1 cellular context compared by ENCODE assay signal in the genomic region with DNA sequence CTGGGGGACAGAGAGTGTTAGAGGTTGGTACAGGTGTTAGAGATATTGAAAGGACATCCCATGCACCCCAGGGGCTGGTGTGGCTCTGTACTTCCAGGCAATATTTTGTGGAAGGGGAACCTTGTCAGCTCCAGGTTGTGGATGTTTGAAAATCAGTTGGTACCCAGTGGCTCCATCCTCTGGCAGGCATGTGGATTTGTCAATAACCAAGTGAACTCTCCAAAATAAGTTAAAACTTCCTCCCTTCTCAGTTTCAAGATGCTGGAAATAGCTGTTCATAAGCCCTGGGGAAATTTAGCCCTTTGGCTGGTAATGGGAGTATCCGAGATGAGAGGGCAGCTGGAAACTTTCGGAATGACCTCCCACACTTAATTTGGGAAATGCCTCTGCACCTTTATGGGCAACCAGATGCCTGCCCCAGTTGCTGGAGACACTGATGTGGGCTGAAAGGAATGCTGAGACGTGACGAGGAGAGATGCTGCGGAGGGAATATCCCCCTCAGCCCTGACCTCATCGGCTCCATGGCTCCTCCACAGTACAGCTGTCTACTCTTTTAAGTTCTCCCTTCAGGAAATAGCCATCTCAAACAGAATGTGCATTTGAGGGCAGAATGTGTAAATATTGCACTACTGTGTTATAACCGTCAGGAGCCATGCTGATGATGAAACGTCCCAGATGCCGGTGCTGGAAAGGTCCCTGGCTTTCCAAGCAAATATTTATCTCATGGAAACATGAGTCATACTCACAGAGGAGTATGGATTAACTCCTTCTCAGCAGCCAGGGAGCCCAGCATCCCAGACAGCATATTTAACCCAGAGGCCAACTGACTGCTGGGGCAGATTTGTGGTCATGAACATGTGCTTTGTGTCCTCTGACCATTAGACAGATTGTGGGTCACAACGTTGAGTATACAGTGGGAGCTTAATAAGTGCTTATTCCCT.
TF ChIP-seq lines count a peak whose summit lies in the region.

No MANE protein-coding gene starts in this region.

TF ChIP-seq in HepG2, 621 proteins besides CTCF, POLR2A, EP300 and RAD21 (continues in another document):
- TF ChIP-seq HHEX (CRISPR knock-in tag; IDR thresholded peaks at IDR 0.05) = peak; percentile 46; the same call in 1 of the 2 replicates
- TF ChIP-seq GABPA (IDR thresholded peaks at IDR 0.05; ENCODE audit: low read depth, low read length) = no peak
- TF ChIP-seq GABPA (CRISPR knock-in tag; IDR thresholded peaks at IDR 0.05; ENCODE audit: low read depth) = peak; percentile 58; the same call in 1 of the 2 replicates
- TF ChIP-seq ZNF44 (CRISPR knock-in tag; IDR thresholded peaks at IDR 0.05) = no peak
- TF ChIP-seq ZNF101 (CRISPR knock-in tag; IDR thresholded peaks at IDR 0.05; ENCODE audit: borderline replicate concordance, low read depth) = no peak
- TF ChIP-seq ERF (CRISPR knock-in tag; IDR thresholded peaks at IDR 0.05) = peak; percentile 97
- TF ChIP-seq, protein P1, sequence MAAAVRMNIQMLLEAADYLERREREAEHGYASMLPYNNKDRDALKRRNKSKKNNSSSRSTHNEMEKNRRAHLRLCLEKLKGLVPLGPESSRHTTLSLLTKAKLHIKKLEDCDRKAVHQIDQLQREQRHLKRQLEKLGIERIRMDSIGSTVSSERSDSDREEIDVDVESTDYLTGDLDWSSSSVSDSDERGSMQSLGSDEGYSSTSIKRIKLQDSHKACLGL (CRISPR knock-in tag; IDR thresholded peaks at IDR 0.05) = no peak
- TF ChIP-seq, protein P2, sequence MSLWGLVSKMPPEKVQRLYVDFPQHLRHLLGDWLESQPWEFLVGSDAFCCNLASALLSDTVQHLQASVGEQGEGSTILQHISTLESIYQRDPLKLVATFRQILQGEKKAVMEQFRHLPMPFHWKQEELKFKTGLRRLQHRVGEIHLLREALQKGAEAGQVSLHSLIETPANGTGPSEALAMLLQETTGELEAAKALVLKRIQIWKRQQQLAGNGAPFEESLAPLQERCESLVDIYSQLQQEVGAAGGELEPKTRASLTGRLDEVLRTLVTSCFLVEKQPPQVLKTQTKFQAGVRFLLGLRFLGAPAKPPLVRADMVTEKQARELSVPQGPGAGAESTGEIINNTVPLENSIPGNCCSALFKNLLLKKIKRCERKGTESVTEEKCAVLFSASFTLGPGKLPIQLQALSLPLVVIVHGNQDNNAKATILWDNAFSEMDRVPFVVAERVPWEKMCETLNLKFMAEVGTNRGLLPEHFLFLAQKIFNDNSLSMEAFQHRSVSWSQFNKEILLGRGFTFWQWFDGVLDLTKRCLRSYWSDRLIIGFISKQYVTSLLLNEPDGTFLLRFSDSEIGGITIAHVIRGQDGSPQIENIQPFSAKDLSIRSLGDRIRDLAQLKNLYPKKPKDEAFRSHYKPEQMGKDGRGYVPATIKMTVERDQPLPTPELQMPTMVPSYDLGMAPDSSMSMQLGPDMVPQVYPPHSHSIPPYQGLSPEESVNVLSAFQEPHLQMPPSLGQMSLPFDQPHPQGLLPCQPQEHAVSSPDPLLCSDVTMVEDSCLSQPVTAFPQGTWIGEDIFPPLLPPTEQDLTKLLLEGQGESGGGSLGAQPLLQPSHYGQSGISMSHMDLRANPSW (CRISPR knock-in tag; IDR thresholded peaks at IDR 0.05; ENCODE audit: borderline replicate concordance) = peak; percentile 96; the same call in 1 of the 2 replicates
- TF ChIP-seq, protein P3, sequence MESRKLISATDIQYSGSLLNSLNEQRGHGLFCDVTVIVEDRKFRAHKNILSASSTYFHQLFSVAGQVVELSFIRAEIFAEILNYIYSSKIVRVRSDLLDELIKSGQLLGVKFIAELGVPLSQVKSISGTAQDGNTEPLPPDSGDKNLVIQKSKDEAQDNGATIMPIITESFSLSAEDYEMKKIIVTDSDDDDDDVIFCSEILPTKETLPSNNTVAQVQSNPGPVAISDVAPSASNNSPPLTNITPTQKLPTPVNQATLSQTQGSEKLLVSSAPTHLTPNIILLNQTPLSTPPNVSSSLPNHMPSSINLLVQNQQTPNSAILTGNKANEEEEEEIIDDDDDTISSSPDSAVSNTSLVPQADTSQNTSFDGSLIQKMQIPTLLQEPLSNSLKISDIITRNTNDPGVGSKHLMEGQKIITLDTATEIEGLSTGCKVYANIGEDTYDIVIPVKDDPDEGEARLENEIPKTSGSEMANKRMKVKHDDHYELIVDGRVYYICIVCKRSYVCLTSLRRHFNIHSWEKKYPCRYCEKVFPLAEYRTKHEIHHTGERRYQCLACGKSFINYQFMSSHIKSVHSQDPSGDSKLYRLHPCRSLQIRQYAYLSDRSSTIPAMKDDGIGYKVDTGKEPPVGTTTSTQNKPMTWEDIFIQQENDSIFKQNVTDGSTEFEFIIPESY (CRISPR knock-in tag; IDR thresholded peaks at IDR 0.05) = peak; percentile 56; the same call in 1 of the 2 replicates
- TF ChIP-seq DNMT3B (CRISPR knock-in tag; conservative IDR thresholded peaks at IDR 0.05) = peak; percentile 93; the same call in 1 of the 2 replicates
- TF ChIP-seq ZFX (CRISPR knock-in tag; IDR thresholded peaks at IDR 0.05; ENCODE audit: low read depth) = peak; percentile 16; the same call in 1 of the 2 replicates
- peak; percentile 68 for TF ChIP-seq MAFF (IDR thresholded peaks at IDR 0.05; ENCODE audit: low read depth, low read length)
- TF ChIP-seq TSC22D2 (CRISPR knock-in tag; IDR thresholded peaks at IDR 0.05; ENCODE audit: borderline replicate concordance) = no peak
- peak; percentile 75 for TF ChIP-seq PPARG (CRISPR knock-in tag; conservative IDR thresholded peaks at IDR 0.05)
- TF ChIP-seq ADNP (CRISPR knock-in tag; IDR thresholded peaks at IDR 0.05) = peak; percentile 37; the same call in 1 of the 2 replicates
- TF ChIP-seq, protein P4, sequence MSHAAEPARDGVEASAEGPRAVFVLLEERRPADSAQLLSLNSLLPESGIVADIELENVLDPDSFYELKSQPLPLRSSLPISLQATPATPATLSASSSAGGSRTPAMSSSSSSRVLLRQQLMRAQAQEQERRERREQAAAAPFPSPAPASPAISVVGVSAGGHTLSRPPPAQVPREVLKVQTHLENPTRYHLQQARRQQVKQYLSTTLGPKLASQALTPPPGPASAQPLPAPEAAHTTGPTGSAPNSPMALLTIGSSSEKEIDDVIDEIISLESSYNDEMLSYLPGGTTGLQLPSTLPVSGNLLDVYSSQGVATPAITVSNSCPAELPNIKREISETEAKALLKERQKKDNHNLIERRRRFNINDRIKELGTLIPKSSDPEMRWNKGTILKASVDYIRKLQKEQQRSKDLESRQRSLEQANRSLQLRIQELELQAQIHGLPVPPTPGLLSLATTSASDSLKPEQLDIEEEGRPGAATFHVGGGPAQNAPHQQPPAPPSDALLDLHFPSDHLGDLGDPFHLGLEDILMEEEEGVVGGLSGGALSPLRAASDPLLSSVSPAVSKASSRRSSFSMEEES (CRISPR knock-in tag; IDR thresholded peaks at IDR 0.05) = peak; percentile 93
- TF ChIP-seq ZNF724P (CRISPR knock-in tag; IDR thresholded peaks at IDR 0.05; ENCODE audit: borderline replicate concordance) = no peak
- TF ChIP-seq, protein P5, sequence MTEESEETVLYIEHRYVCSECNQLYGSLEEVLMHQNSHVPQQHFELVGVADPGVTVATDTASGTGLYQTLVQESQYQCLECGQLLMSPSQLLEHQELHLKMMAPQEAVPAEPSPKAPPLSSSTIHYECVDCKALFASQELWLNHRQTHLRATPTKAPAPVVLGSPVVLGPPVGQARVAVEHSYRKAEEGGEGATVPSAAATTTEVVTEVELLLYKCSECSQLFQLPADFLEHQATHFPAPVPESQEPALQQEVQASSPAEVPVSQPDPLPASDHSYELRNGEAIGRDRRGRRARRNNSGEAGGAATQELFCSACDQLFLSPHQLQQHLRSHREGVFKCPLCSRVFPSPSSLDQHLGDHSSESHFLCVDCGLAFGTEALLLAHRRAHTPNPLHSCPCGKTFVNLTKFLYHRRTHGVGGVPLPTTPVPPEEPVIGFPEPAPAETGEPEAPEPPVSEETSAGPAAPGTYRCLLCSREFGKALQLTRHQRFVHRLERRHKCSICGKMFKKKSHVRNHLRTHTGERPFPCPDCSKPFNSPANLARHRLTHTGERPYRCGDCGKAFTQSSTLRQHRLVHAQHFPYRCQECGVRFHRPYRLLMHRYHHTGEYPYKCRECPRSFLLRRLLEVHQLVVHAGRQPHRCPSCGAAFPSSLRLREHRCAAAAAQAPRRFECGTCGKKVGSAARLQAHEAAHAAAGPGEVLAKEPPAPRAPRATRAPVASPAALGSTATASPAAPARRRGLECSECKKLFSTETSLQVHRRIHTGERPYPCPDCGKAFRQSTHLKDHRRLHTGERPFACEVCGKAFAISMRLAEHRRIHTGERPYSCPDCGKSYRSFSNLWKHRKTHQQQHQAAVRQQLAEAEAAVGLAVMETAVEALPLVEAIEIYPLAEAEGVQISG (CRISPR knock-in tag; IDR thresholded peaks at IDR 0.05) = peak; percentile 77
- peak; percentile 98 for TF ChIP-seq JUNB (CRISPR knock-in tag; IDR thresholded peaks at IDR 0.05; ENCODE audit: borderline replicate concordance)
- TF ChIP-seq ZSCAN22 (CRISPR knock-in tag; IDR thresholded peaks at IDR 0.05) = 0 out of 2 replicates have a peak, but pooled peaks have one; percentile 46
- peak; percentile 62; the same call in 1 of the 2 replicates for TF ChIP-seq ZFP41 (CRISPR knock-in tag; IDR thresholded peaks at IDR 0.05; ENCODE audit: borderline replicate concordance)
- no peak for TF ChIP-seq NONO (IDR thresholded peaks at IDR 0.05)
- TF ChIP-seq NONO (CRISPR knock-in tag; conservative IDR thresholded peaks at IDR 0.05) = peak; percentile 77; the same call in 1 of the 2 replicates
- peak; percentile 99 for TF ChIP-seq CEBPG (CRISPR knock-in tag; IDR thresholded peaks at IDR 0.05)
- peak; percentile 73; the same call in 1 of the 2 replicates for TF ChIP-seq NR2C2 (CRISPR knock-in tag; IDR thresholded peaks at IDR 0.05; ENCODE audit: borderline replicate concordance)
- TF ChIP-seq ZEB1 (IDR thresholded peaks at IDR 0.05; ENCODE audit: insufficient replicate concordance, low read depth) = peak; percentile 60
- TF ChIP-seq, protein P6, sequence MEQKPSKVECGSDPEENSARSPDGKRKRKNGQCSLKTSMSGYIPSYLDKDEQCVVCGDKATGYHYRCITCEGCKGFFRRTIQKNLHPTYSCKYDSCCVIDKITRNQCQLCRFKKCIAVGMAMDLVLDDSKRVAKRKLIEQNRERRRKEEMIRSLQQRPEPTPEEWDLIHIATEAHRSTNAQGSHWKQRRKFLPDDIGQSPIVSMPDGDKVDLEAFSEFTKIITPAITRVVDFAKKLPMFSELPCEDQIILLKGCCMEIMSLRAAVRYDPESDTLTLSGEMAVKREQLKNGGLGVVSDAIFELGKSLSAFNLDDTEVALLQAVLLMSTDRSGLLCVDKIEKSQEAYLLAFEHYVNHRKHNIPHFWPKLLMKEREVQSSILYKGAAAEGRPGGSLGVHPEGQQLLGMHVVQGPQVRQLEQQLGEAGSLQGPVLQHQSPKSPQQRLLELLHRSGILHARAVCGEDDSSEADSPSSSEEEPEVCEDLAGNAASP (CRISPR knock-in tag; IDR thresholded peaks at IDR 0.05; ENCODE audit: borderline replicate concordance) = peak; percentile 94
- TF ChIP-seq ZNF780A (CRISPR knock-in tag; IDR thresholded peaks at IDR 0.05) = no peak
- TF ChIP-seq, protein P7, sequence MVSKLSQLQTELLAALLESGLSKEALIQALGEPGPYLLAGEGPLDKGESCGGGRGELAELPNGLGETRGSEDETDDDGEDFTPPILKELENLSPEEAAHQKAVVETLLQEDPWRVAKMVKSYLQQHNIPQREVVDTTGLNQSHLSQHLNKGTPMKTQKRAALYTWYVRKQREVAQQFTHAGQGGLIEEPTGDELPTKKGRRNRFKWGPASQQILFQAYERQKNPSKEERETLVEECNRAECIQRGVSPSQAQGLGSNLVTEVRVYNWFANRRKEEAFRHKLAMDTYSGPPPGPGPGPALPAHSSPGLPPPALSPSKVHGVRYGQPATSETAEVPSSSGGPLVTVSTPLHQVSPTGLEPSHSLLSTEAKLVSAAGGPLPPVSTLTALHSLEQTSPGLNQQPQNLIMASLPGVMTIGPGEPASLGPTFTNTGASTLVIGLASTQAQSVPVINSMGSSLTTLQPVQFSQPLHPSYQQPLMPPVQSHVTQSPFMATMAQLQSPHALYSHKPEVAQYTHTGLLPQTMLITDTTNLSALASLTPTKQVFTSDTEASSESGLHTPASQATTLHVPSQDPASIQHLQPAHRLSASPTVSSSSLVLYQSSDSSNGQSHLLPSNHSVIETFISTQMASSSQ (IDR thresholded peaks at IDR 0.05; ENCODE audit: low read depth) = peak; percentile 77
- TF ChIP-seq, protein P7 (CRISPR knock-in tag; IDR thresholded peaks at IDR 0.05; ENCODE audit: borderline replicate concordance) = peak; percentile 94
- no peak for TF ChIP-seq ZNF383 (CRISPR knock-in tag; IDR thresholded peaks at IDR 0.05; ENCODE audit: borderline replicate concordance)
- peak; percentile 22; the same call in 1 of the 2 replicates for TF ChIP-seq SATB2 (CRISPR knock-in tag; IDR thresholded peaks at IDR 0.05)
- TF ChIP-seq GFI1 (CRISPR knock-in tag; IDR thresholded peaks at IDR 0.05; ENCODE audit: borderline replicate concordance) = peak; percentile 89
- TF ChIP-seq HOXA5 (CRISPR knock-in tag; IDR thresholded peaks at IDR 0.05) = peak; percentile 87
- no peak for TF ChIP-seq SALL2 (CRISPR knock-in tag; IDR thresholded peaks at IDR 0.05)
- TF ChIP-seq SCMH1 (CRISPR knock-in tag; IDR thresholded peaks at IDR 0.05; ENCODE audit: borderline replicate concordance) = no peak
- peak; percentile 25; the same call in 1 of the 2 replicates for TF ChIP-seq TAF1 (CRISPR knock-in tag; IDR thresholded peaks at IDR 0.05)
- TF ChIP-seq ZNF577 (CRISPR knock-in tag; IDR thresholded peaks at IDR 0.05; ENCODE audit: borderline replicate concordance, low read depth) = no peak
- TF ChIP-seq EHMT2 (IDR thresholded peaks at IDR 0.05; ENCODE audit: borderline replicate concordance, low read depth, low read length) = no peak; the same call in 1 of the 2 replicates
- peak; percentile 88 for TF ChIP-seq ZSCAN29 (CRISPR knock-in tag; conservative IDR thresholded peaks at IDR 0.05)
